In the genomic region with DNA sequence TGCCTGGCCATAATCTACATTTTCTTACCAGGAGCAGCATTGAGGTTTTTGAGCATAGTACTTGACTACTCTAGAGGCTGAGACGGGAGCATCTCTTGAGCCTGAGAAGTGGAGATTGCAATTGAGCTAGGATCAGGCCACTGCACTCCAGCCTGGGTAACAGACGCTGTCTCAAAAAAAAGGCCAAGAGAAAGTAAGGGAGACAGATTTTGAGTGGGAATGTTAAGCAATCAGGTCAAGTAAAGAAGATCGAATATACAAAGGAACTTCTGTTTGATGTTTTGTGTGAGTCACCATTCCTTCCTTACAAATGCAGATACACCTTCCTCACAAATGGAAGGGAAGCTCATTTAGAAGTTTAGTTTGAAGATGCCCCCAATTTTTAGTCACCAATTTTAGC, we compare ENCODE assay signal across 12 cellular contexts. TPM values are rescaled to one million over a fixed set of nuclear protein-coding genes. Genes with fewer than 3 reads are reported as not detected.
DNase-seq lines count a peak whose midpoint lies in the region; ATAC-seq, FAIRE-seq and TF ChIP-seq lines count a peak whose summit lies in the region.
"Had no signal": no experiment of that assay in that cellular context is flagged by ENCODE, and none has a peak within 500 bp of the region (broad histone marks: within the 10 kb centered on the region; RNA-seq: fewer than 3 reads in every experiment).

No MANE protein-coding gene starts in this region.

- H3K4me3 ChIP-seq in HepG2 (replicated peaks in 1 of 3; ENCODE audit: insufficient read depth in 1 of 3, low read depth in 2 of 3, low read length in 3 of 3), result no peak overlapping the region
- no peak overlapping the region for H3K4me3 ChIP-seq in right lobe of liver
- H3K4me3 ChIP-seq in breast epithelium, result peak overlapping the region in 1 of 3 donors; percentile 74
- peak overlapping the region; percentile 10 for H3K4me3 ChIP-seq in lower lobe of right lung

- 64% methylated on average over 3 of the region's 3 CpGs for WGBS in HepG2 (ENCODE audit: low lambda C conversion rate)
- WGBS in right lobe of liver (ENCODE audit: insufficient coverage, low coverage, low lambda C conversion rate, missing lambda C conversion rate), result 57% methylated on average over 3 of the region's 3 CpGs

- no peak overlapping the region for H2AFZ ChIP-seq in HepG2 (ENCODE audit: low read length)

- intact Hi-C loops in HepG2 (cut with micrococcal nuclease; ENCODE audit: unreplicated experiment) (loop anchor here (5.0 kb wide), 1 partner anchor 62 kb away; a partner anchor contains a TSS), right lobe of liver (cut with DNase I) (no loop called here), breast epithelium (cut with DNase I; ENCODE audit: low total_unique reads) (loop anchor here (10.0 kb wide), 1 partner anchor 50 kb away; no protein-coding TSS in a partner anchor), lower lobe of right lung (cut with DNase I) (no loop called here)

- H3K27ac ChIP-seq in HepG2 (ENCODE audit: extremely low read length, insufficient read depth, low read length) (no peak overlapping the region), right lobe of liver (no peak overlapping the region), breast epithelium (peak overlapping the region; percentile 22 to 26), lower lobe of right lung (no peak overlapping the region)

- DNase-seq in HepG2 (ENCODE audit: low spot score) (no peak), right lobe of liver (no peak), breast epithelium (ENCODE audit: low spot score in 2 of 2) (no peak), lower lobe of right lung (no peak), NCI-H748 treated with DMSO at 0.1 percent for 48 hours (lab: John Stamatoyannopoulos, UW) (no peak), omental fat pad (ENCODE audit: low spot score) (no peak)
- DNase-seq: C1 segment of cervical spinal cord, Karpas-422, NCI-H524 treated with DMSO at 0.1 percent for 48 hours, posterior cingulate gyrus had no signal

- TF ChIP-seq RAD21 in HepG2 (CRISPR knock-in tag; IDR thresholded peaks at IDR 0.05), result no peak

- no TSS peak for BruUV-seq in HepG2 (replicated peaks; lab: Mats Ljungman, UMichigan)

- H3K27me3 ChIP-seq in HepG2 (ENCODE audit: control insufficient read depth in 1 of 2, insufficient read depth in 2 of 2, low read length in 2 of 2) (no peaks in the 10 kb centered on the region; a peak in 1 of 5 replicates), right lobe of liver (no peaks in the 10 kb centered on the region), breast epithelium (no peaks in the 10 kb centered on the region), lower lobe of right lung (ENCODE audit: low read depth) (no peaks in the 10 kb centered on the region)

- H3K9me3 ChIP-seq in HepG2 (ENCODE audit: low read length), result no peaks in the 10 kb centered on the region
- no peaks in the 10 kb centered on the region for H3K9me3 ChIP-seq in right lobe of liver
- H3K9me3 ChIP-seq in breast epithelium, result no peaks in the 10 kb centered on the region
- no peaks in the 10 kb centered on the region for H3K9me3 ChIP-seq in lower lobe of right lung

- H3K79me2 ChIP-seq in HepG2 (ENCODE audit: insufficient read depth, low read length), result peaks cover 39% of the 10 kb centered on the region

- TF ChIP-seq CTCF in HepG2 (CRISPR knock-in tag; IDR thresholded peaks at IDR 0.05) (no peak), right lobe of liver (IDR thresholded peaks at IDR 0.05) (no peak), breast epithelium (IDR thresholded peaks at IDR 0.05) (no peak), lower lobe of right lung (IDR thresholded peaks at IDR 0.05) (no peak), omental fat pad (IDR thresholded peaks at IDR 0.05) (no peak)

- TF ChIP-seq POLR2A in HepG2 (IDR thresholded peaks at IDR 0.05; ENCODE audit: insufficient read depth in 1 of 2, low read depth in 2 of 2, low read length in 2 of 2), result 0 out of 4 replicates have a peak, but pooled peaks of 1 of the 2 experiments have one; percentile 14
- TF ChIP-seq POLR2A in right lobe of liver (IDR thresholded peaks at IDR 0.05), result no peak
- no peak for TF ChIP-seq POLR2A in breast epithelium (IDR thresholded peaks at IDR 0.05)

- in situ Hi-C loops in HepG2 (cut with HindIII; ENCODE audit: extremely low pct_ligation_motif_present, low pct_unique_long_range_greater_than_20kb), result loop anchor here (10.0 kb wide), 1 partner anchor 100 kb away; no protein-coding TSS in a partner anchor

- FAIRE-seq in HepG2 (lab: Jason Lieb, UNC), result no peak

- TF ChIP-seq EP300 in HepG2 (IDR thresholded peaks at IDR 0.05; ENCODE audit: low read depth in 2 of 2, low read length in 2 of 2) (no peak), HepG2 (CRISPR knock-in tag; IDR thresholded peaks at IDR 0.05; ENCODE audit: borderline replicate concordance) (no peak)

- H3K36me3 ChIP-seq in HepG2 (replicated peaks in 1 of 2; ENCODE audit: control insufficient read depth in 1 of 2, insufficient read depth in 2 of 2, low read length in 2 of 2), result peaks cover 0 to 19% of the 10 kb centered on the region in 2 experiments; a peak in 3 of 5 replicates
- peaks cover 5 to 26% (median 13%) of the 10 kb centered on the region in 4 donors for H3K36me3 ChIP-seq in right lobe of liver
- H3K36me3 ChIP-seq in breast epithelium, result no peaks in the 10 kb centered on the region
- peaks cover 30% of the 10 kb centered on the region for H3K36me3 ChIP-seq in lower lobe of right lung

- peak overlapping the region; percentile 15; the same call in 1 of the 2 replicates for H3K4me2 ChIP-seq in HepG2 (ENCODE audit: low read depth, low read length)

- no peak overlapping the region for H3K9ac ChIP-seq in HepG2 (ENCODE audit: insufficient read depth, low read depth, low read length)

- H3K4me1 ChIP-seq in HepG2 (ENCODE audit: insufficient read depth, low read length), result peaks cover 34% of the 10 kb centered on the region
- peaks cover 0 to 16% (median 0%) of the 10 kb centered on the region in 4 donors for H3K4me1 ChIP-seq in right lobe of liver
- H3K4me1 ChIP-seq in breast epithelium, result peaks cover 0 to 3% of the 10 kb centered on the region in 2 donors
- peaks cover 48% of the 10 kb centered on the region for H3K4me1 ChIP-seq in lower lobe of right lung

- POLR2A ChIA-PET in HepG2 (lab: Yijun Ruan, JAX), result interaction anchor here (0.9 to 6.8 kb wide), 5 partner anchors 16 to 122 kb away, joined by 3 to 117 read pairs (median 6); a partner anchor contains a TSS

- peaks cover 36% of the 10 kb centered on the region for H4K20me1 ChIP-seq in HepG2 (ENCODE audit: insufficient read depth, low read length)

- ATAC-seq in HepG2 (no peak), right lobe of liver (no peak), lower lobe of right lung (no peak), GM19467 (IDR thresholded peaks at IDR 0.05; ENCODE audit: unreplicated experiment) (no peak), HG02759 (IDR thresholded peaks at IDR 0.05; ENCODE audit: unreplicated experiment) (no peak), omental fat pad (ENCODE audit: low FRiP score) (no peak)

- CTCF ChIA-PET in HepG2 (lab: Yijun Ruan, JAX; ENCODE audit: low intra/inter-chr PET ratio, low total read pairs), result no interaction called here

RNA-seq across cellular contexts. Expression of a gene that starts 4.4 kb away (rescaled TPM):
- total RNA-seq in HepG2 (2016; rRNA removed; fragmentation: Illumina TruSeq; extraction: Trizol), result 31.0 and 36.0 TPM in 2 replicates
- 57.2 and 58.4 TPM in 2 replicates for total RNA-seq in HepG2 (2016; cell fraction: cytosol; rRNA removed; fragmentation: Illumina TruSeq; extraction: Trizol; ENCODE audit: low read depth)
- 26.3 and 34.2 TPM in 2 replicates for total RNA-seq in HepG2 (2016; cell fraction: insoluble cytoplasmic fraction; rRNA removed; fragmentation: Illumina TruSeq; extraction: Trizol)
- 91.5 and 98.2 TPM in 2 replicates for total RNA-seq in HepG2 (2016; cell fraction: membrane; rRNA removed; fragmentation: Illumina TruSeq; extraction: Trizol)
- 38.0 and 44.9 TPM in 2 replicates for total RNA-seq in HepG2 (2016; cell fraction: nucleus; rRNA removed; fragmentation: Illumina TruSeq; extraction: Trizol)
- 16.8 and 17.6 TPM in 2 replicates for polyA plus RNA-seq in HepG2 (2011; rRNA removed)
- 6.9 and 11.3 TPM in 2 replicates for polyA plus RNA-seq in HepG2 (2011; cell fraction: cytosol; rRNA removed)
- 11.1 and 19.2 TPM in 2 replicates for polyA plus RNA-seq in HepG2 (2011; cell fraction: nucleus; rRNA removed)
- polyA plus RNA-seq in HepG2 (2012), result 109 TPM in 2 replicates
- polyA plus RNA-seq in HepG2 (2016; cell fraction: cytosol; fragmentation: Illumina TruSeq; extraction: Trizol; ENCODE audit: low read depth), result 35.4 and 35.7 TPM in 2 replicates
- 27.3 and 28.4 TPM in 2 replicates for polyA plus RNA-seq in HepG2 (2016; cell fraction: insoluble cytoplasmic fraction; fragmentation: Illumina TruSeq; extraction: Trizol; ENCODE audit: low read depth)
- polyA plus RNA-seq in HepG2 (2016; cell fraction: membrane; fragmentation: Illumina TruSeq; extraction: Trizol; ENCODE audit: low read depth), result 40.5 and 45.9 TPM in 2 replicates
- 58.0 and 62.1 TPM in 2 replicates for polyA plus RNA-seq in HepG2 (2016; cell fraction: nucleus; fragmentation: Illumina TruSeq; extraction: Trizol; ENCODE audit: insufficient read depth, low read depth)
- 17.7 and 21.3 TPM in 2 replicates for polyA minus RNA-seq in HepG2 (2011; rRNA and poly(A)+ RNA removed; ENCODE audit: low replicate concordance)
- polyA minus RNA-seq in HepG2 (2011; cell fraction: cytosol; rRNA and poly(A)+ RNA removed), result 38.4 and 54.1 TPM in 2 replicates
- 44.4 and 44.5 TPM in 2 replicates for polyA minus RNA-seq in HepG2 (2011; cell fraction: nucleus; rRNA and poly(A)+ RNA removed)
- 100 to 1,000 TPM in 3 of 6 experiments, 10 to 100 TPM in 3; 55.4 to 182 (median 105) TPM for total RNA-seq in right lobe of liver
- total RNA-seq in breast epithelium, result 100 to 1,000 TPM; 221 to 290 (median 230) TPM
- 198 TPM for total RNA-seq in lower lobe of right lung
- 100 to 1,000 TPM; 179 to 395 (median 279) TPM for total RNA-seq in omental fat pad

RNA-seq across cellular contexts. Expression of a gene that starts 32.9 kb away (rescaled TPM):
- 1.9 TPM in 2 replicates for total RNA-seq in HepG2 (2016; rRNA removed; fragmentation: Illumina TruSeq; extraction: Trizol)
- 1.3 TPM in 2 replicates for total RNA-seq in HepG2 (2016; cell fraction: cytosol; rRNA removed; fragmentation: Illumina TruSeq; extraction: Trizol; ENCODE audit: low read depth)
- total RNA-seq in HepG2 (2016; cell fraction: insoluble cytoplasmic fraction; rRNA removed; fragmentation: Illumina TruSeq; extraction: Trizol), result 1.8 and 2.0 TPM in 2 replicates
- 1.8 and 2.4 TPM in 2 replicates for total RNA-seq in HepG2 (2016; cell fraction: membrane; rRNA removed; fragmentation: Illumina TruSeq; extraction: Trizol)
- 2.2 TPM in 2 replicates for total RNA-seq in HepG2 (2016; cell fraction: nucleus; rRNA removed; fragmentation: Illumina TruSeq; extraction: Trizol)
- 1.4 and 1.7 TPM in 2 replicates for polyA plus RNA-seq in HepG2 (2011; rRNA removed)
- polyA plus RNA-seq in HepG2 (2011; cell fraction: cytosol; rRNA removed), result 0.78 and 0.99 TPM in 2 replicates
- 1.0 and 1.6 TPM in 2 replicates for polyA plus RNA-seq in HepG2 (2011; cell fraction: nucleus; rRNA removed)
- polyA plus RNA-seq in HepG2 (2012), result 1.9 and 2.1 TPM in 2 replicates
- 1.4 and 1.6 TPM in 2 replicates for polyA plus RNA-seq in HepG2 (2016; cell fraction: cytosol; fragmentation: Illumina TruSeq; extraction: Trizol; ENCODE audit: low read depth)
- polyA plus RNA-seq in HepG2 (2016; cell fraction: insoluble cytoplasmic fraction; fragmentation: Illumina TruSeq; extraction: Trizol; ENCODE audit: low read depth), result 2.6 and 2.8 TPM in 2 replicates
- polyA plus RNA-seq in HepG2 (2016; cell fraction: membrane; fragmentation: Illumina TruSeq; extraction: Trizol; ENCODE audit: low read depth), result 1.8 and 3.0 TPM in 2 replicates
- polyA plus RNA-seq in HepG2 (2016; cell fraction: nucleus; fragmentation: Illumina TruSeq; extraction: Trizol; ENCODE audit: insufficient read depth, low read depth), result 5.7 and 6.1 TPM in 2 replicates
- polyA minus RNA-seq in HepG2 (2011; rRNA and poly(A)+ RNA removed; ENCODE audit: low replicate concordance), result 0.20 TPM in 1 of 2 replicates, not detected in the other
- 0.49 and 1.2 TPM in 2 replicates for polyA minus RNA-seq in HepG2 (2011; cell fraction: cytosol; rRNA and poly(A)+ RNA removed)
- polyA minus RNA-seq in HepG2 (2011; cell fraction: nucleus; rRNA and poly(A)+ RNA removed), result 2.4 and 3.1 TPM in 2 replicates
- total RNA-seq in right lobe of liver, result under 1 TPM in 4 of 6 experiments, not detected in 2; 0.22 to 0.78 (median 0.40) TPM
- total RNA-seq in breast epithelium, result 1 to 10 TPM in 1 of 3 donors, under 1 TPM in 1, not detected in 1; 0.98 to 1.8 TPM
- not detected for total RNA-seq in lower lobe of right lung
- 1 to 10 TPM in 2 of 4 donors, under 1 TPM in 1, not detected in 1; 0.25 to 3.4 (median 3.2) TPM for total RNA-seq in omental fat pad

Comparison
In these comparisons a context has a peak if more than half of its experiments do, and no peak if none do; other contexts are left out.
1. intact Hi-C loops: an anchor here in HepG2 (5.0 kb wide) and breast epithelium (10.0 kb wide); none called in right lobe of liver and lower lobe of right lung.
2. H3K27ac ChIP-seq: peak in breast epithelium (2 of 2); none in HepG2 (single experiment), right lobe of liver (0 of 3) and lower lobe of right lung (single experiment).